1 cellular context compared by ENCODE assay signal in the genomic region with DNA sequence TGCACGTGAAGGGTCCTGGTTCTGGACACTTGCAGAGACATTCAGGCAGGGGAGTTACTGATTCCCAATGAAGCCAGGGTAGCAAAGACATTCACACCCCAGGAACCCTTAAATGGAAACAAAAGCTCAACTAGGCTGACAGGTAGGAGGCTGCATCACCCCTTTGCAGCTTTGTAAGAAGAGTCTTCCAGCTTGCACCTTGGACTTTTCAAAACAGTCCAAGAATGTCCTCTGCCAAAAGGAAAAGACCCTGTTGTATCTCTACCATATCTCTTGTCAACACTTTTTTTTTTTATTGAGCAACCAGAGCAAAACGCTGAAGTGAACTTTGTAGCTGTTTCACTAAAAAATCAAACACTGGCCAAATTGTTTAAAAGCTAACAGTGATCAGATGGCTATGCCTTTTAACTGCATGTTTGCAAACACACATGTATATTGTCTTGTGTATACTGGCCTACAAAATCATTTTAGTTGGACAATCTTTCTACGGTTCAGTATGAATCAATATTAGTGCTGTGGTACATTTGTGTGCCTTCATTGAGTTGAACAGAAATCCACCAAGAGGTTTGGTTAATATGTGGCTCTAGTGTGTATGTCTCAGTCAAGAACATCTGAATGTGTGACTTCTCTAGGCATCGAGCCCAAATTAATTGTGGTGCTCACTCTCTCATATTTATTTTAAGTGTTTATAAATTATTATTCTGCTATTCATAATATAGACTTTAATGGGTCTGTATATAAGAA.
A peak's percentile ranks its signal among the peaks of the same experiment; 100 is the strongest.
TF ChIP-seq lines count a peak whose summit lies in the region.

No MANE protein-coding gene starts in this region.

TF ChIP-seq in HepG2, 621 proteins besides CTCF, POLR2A, EP300 and RAD21 (continued from another document and continues in another):
- TF ChIP-seq NONO (IDR thresholded peaks at IDR 0.05) = no peak
- peak; percentile 72 for TF ChIP-seq NONO (CRISPR knock-in tag; conservative IDR thresholded peaks at IDR 0.05)
- no peak for TF ChIP-seq DNMT1 (CRISPR knock-in tag; IDR thresholded peaks at IDR 0.05)
- TF ChIP-seq, protein P1, sequence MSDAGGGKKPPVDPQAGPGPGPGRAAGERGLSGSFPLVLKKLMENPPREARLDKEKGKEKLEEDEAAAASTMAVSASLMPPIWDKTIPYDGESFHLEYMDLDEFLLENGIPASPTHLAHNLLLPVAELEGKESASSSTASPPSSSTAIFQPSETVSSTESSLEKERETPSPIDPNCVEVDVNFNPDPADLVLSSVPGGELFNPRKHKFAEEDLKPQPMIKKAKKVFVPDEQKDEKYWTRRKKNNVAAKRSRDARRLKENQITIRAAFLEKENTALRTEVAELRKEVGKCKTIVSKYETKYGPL (CRISPR knock-in tag; IDR thresholded peaks at IDR 0.05) = no peak
- peak; percentile 56 for TF ChIP-seq SKI (IDR thresholded peaks at IDR 0.05; ENCODE audit: partially characterized antibody)
- TF ChIP-seq, protein P2, sequence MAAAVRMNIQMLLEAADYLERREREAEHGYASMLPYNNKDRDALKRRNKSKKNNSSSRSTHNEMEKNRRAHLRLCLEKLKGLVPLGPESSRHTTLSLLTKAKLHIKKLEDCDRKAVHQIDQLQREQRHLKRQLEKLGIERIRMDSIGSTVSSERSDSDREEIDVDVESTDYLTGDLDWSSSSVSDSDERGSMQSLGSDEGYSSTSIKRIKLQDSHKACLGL (CRISPR knock-in tag; IDR thresholded peaks at IDR 0.05) = no peak
- TF ChIP-seq, protein P3, sequence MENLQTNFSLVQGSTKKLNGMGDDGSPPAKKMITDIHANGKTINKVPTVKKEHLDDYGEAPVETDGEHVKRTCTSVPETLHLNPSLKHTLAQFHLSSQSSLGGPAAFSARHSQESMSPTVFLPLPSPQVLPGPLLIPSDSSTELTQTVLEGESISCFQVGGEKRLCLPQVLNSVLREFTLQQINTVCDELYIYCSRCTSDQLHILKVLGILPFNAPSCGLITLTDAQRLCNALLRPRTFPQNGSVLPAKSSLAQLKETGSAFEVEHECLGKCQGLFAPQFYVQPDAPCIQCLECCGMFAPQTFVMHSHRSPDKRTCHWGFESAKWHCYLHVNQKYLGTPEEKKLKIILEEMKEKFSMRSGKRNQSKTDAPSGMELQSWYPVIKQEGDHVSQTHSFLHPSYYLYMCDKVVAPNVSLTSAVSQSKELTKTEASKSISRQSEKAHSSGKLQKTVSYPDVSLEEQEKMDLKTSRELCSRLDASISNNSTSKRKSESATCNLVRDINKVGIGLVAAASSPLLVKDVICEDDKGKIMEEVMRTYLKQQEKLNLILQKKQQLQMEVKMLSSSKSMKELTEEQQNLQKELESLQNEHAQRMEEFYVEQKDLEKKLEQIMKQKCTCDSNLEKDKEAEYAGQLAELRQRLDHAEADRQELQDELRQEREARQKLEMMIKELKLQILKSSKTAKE (CRISPR knock-in tag; IDR thresholded peaks at IDR 0.05; ENCODE audit: borderline replicate concordance) = peak; percentile 75
- TF ChIP-seq SOX5 (CRISPR knock-in tag; IDR thresholded peaks at IDR 0.05; ENCODE audit: borderline replicate concordance) = peak; percentile 88
- peak; percentile 90 for TF ChIP-seq HDAC2 (CRISPR knock-in tag; IDR thresholded peaks at IDR 0.05)
- TF ChIP-seq HDAC1 (CRISPR knock-in tag; IDR thresholded peaks at IDR 0.05) = peak; percentile 82
- TF ChIP-seq, protein P4, sequence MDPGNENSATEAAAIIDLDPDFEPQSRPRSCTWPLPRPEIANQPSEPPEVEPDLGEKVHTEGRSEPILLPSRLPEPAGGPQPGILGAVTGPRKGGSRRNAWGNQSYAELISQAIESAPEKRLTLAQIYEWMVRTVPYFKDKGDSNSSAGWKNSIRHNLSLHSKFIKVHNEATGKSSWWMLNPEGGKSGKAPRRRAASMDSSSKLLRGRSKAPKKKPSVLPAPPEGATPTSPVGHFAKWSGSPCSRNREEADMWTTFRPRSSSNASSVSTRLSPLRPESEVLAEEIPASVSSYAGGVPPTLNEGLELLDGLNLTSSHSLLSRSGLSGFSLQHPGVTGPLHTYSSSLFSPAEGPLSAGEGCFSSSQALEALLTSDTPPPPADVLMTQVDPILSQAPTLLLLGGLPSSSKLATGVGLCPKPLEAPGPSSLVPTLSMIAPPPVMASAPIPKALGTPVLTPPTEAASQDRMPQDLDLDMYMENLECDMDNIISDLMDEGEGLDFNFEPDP (CRISPR knock-in tag; conservative IDR thresholded peaks at IDR 0.05) = no peak
- TF ChIP-seq SP1 (IDR thresholded peaks at IDR 0.05) = no peak
- no peak for TF ChIP-seq SP1 (CRISPR knock-in tag; IDR thresholded peaks at IDR 0.05)
- TF ChIP-seq ZNF577 (CRISPR knock-in tag; IDR thresholded peaks at IDR 0.05; ENCODE audit: borderline replicate concordance, low read depth) = no peak
- no peak for TF ChIP-seq MAFG (CRISPR knock-in tag; IDR thresholded peaks at IDR 0.05)
- TF ChIP-seq NR3C1 (CRISPR knock-in tag; IDR thresholded peaks at IDR 0.05) = no peak
- peak; percentile 51 for TF ChIP-seq ONECUT2 (CRISPR knock-in tag; IDR thresholded peaks at IDR 0.05)
- peak; percentile 70 for TF ChIP-seq ATF1 (CRISPR knock-in tag; IDR thresholded peaks at IDR 0.05)
- TF ChIP-seq BCL6 (CRISPR knock-in tag; IDR thresholded peaks at IDR 0.05) = peak; percentile 89
- no peak for TF ChIP-seq THYN1 (CRISPR knock-in tag; IDR thresholded peaks at IDR 0.05; ENCODE audit: borderline replicate concordance, low read depth)
- TF ChIP-seq ZNF567 (CRISPR knock-in tag; IDR thresholded peaks at IDR 0.05; ENCODE audit: borderline replicate concordance) = no peak
- no peak for TF ChIP-seq ZNF350 (CRISPR knock-in tag; IDR thresholded peaks at IDR 0.05; ENCODE audit: borderline replicate concordance, low read depth)
- TF ChIP-seq ZKSCAN8 (CRISPR knock-in tag; IDR thresholded peaks at IDR 0.05; ENCODE audit: borderline replicate concordance) = 0 out of 2 replicates have a peak, but pooled peaks have one; percentile 74
- TF ChIP-seq ZNF737 (CRISPR knock-in tag; IDR thresholded peaks at IDR 0.05; ENCODE audit: borderline replicate concordance) = no peak
- no peak for TF ChIP-seq FLYWCH1 (CRISPR knock-in tag; IDR thresholded peaks at IDR 0.05)
- no peak for TF ChIP-seq ZIK1 (CRISPR knock-in tag; IDR thresholded peaks at IDR 0.05; ENCODE audit: borderline replicate concordance, low read depth)
- TF ChIP-seq, protein P5, sequence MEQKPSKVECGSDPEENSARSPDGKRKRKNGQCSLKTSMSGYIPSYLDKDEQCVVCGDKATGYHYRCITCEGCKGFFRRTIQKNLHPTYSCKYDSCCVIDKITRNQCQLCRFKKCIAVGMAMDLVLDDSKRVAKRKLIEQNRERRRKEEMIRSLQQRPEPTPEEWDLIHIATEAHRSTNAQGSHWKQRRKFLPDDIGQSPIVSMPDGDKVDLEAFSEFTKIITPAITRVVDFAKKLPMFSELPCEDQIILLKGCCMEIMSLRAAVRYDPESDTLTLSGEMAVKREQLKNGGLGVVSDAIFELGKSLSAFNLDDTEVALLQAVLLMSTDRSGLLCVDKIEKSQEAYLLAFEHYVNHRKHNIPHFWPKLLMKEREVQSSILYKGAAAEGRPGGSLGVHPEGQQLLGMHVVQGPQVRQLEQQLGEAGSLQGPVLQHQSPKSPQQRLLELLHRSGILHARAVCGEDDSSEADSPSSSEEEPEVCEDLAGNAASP (CRISPR knock-in tag; IDR thresholded peaks at IDR 0.05; ENCODE audit: borderline replicate concordance) = peak; percentile 75
- TF ChIP-seq, protein P6, sequence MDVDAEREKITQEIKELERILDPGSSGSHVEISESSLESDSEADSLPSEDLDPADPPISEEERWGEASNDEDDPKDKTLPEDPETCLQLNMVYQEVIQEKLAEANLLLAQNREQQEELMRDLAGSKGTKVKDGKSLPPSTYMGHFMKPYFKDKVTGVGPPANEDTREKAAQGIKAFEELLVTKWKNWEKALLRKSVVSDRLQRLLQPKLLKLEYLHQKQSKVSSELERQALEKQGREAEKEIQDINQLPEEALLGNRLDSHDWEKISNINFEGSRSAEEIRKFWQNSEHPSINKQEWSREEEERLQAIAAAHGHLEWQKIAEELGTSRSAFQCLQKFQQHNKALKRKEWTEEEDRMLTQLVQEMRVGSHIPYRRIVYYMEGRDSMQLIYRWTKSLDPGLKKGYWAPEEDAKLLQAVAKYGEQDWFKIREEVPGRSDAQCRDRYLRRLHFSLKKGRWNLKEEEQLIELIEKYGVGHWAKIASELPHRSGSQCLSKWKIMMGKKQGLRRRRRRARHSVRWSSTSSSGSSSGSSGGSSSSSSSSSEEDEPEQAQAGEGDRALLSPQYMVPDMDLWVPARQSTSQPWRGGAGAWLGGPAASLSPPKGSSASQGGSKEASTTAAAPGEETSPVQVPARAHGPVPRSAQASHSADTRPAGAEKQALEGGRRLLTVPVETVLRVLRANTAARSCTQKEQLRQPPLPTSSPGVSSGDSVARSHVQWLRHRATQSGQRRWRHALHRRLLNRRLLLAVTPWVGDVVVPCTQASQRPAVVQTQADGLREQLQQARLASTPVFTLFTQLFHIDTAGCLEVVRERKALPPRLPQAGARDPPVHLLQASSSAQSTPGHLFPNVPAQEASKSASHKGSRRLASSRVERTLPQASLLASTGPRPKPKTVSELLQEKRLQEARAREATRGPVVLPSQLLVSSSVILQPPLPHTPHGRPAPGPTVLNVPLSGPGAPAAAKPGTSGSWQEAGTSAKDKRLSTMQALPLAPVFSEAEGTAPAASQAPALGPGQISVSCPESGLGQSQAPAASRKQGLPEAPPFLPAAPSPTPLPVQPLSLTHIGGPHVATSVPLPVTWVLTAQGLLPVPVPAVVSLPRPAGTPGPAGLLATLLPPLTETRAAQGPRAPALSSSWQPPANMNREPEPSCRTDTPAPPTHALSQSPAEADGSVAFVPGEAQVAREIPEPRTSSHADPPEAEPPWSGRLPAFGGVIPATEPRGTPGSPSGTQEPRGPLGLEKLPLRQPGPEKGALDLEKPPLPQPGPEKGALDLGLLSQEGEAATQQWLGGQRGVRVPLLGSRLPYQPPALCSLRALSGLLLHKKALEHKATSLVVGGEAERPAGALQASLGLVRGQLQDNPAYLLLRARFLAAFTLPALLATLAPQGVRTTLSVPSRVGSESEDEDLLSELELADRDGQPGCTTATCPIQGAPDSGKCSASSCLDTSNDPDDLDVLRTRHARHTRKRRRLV (CRISPR knock-in tag; IDR thresholded peaks at IDR 0.05) = peak; percentile 50; the same call in 1 of the 2 replicates
- TF ChIP-seq ARNT2 (CRISPR knock-in tag; IDR thresholded peaks at IDR 0.05; ENCODE audit: low read depth) = no peak
- no peak for TF ChIP-seq ATAD3A (CRISPR knock-in tag; IDR thresholded peaks at IDR 0.05)
- TF ChIP-seq ERF (CRISPR knock-in tag; IDR thresholded peaks at IDR 0.05) = peak; percentile 33; the same call in 1 of the 2 replicates
- TF ChIP-seq HOXA7 (CRISPR knock-in tag; IDR thresholded peaks at IDR 0.05) = no peak
- TF ChIP-seq ZNF34 (CRISPR knock-in tag; IDR thresholded peaks at IDR 0.05; ENCODE audit: borderline replicate concordance) = no peak
- no peak for TF ChIP-seq ZNF776 (CRISPR knock-in tag; IDR thresholded peaks at IDR 0.05)
- TF ChIP-seq, protein P7, sequence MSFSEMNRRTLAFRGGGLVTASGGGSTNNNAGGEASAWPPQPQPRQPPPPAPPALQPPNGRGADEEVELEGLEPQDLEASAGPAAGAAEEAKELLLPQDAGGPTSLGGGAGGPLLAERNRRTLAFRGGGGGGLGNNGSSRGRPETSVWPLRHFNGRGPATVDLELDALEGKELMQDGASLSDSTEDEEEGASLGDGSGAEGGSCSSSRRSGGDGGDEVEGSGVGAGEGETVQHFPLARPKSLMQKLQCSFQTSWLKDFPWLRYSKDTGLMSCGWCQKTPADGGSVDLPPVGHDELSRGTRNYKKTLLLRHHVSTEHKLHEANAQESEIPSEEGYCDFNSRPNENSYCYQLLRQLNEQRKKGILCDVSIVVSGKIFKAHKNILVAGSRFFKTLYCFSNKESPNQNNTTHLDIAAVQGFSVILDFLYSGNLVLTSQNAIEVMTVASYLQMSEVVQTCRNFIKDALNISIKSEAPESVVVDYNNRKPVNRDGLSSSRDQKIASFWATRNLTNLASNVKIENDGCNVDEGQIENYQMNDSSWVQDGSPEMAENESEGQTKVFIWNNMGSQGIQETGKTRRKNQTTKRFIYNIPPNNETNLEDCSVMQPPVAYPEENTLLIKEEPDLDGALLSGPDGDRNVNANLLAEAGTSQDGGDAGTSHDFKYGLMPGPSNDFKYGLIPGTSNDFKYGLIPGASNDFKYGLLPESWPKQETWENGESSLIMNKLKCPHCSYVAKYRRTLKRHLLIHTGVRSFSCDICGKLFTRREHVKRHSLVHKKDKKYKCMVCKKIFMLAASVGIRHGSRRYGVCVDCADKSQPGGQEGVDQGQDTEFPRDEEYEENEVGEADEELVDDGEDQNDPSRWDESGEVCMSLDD (CRISPR knock-in tag; IDR thresholded peaks at IDR 0.05; ENCODE audit: borderline replicate concordance) = no peak
- peak; percentile 36; the same call in 1 of the 2 replicates for TF ChIP-seq JUNB (CRISPR knock-in tag; IDR thresholded peaks at IDR 0.05; ENCODE audit: borderline replicate concordance)
- TF ChIP-seq, protein P8, sequence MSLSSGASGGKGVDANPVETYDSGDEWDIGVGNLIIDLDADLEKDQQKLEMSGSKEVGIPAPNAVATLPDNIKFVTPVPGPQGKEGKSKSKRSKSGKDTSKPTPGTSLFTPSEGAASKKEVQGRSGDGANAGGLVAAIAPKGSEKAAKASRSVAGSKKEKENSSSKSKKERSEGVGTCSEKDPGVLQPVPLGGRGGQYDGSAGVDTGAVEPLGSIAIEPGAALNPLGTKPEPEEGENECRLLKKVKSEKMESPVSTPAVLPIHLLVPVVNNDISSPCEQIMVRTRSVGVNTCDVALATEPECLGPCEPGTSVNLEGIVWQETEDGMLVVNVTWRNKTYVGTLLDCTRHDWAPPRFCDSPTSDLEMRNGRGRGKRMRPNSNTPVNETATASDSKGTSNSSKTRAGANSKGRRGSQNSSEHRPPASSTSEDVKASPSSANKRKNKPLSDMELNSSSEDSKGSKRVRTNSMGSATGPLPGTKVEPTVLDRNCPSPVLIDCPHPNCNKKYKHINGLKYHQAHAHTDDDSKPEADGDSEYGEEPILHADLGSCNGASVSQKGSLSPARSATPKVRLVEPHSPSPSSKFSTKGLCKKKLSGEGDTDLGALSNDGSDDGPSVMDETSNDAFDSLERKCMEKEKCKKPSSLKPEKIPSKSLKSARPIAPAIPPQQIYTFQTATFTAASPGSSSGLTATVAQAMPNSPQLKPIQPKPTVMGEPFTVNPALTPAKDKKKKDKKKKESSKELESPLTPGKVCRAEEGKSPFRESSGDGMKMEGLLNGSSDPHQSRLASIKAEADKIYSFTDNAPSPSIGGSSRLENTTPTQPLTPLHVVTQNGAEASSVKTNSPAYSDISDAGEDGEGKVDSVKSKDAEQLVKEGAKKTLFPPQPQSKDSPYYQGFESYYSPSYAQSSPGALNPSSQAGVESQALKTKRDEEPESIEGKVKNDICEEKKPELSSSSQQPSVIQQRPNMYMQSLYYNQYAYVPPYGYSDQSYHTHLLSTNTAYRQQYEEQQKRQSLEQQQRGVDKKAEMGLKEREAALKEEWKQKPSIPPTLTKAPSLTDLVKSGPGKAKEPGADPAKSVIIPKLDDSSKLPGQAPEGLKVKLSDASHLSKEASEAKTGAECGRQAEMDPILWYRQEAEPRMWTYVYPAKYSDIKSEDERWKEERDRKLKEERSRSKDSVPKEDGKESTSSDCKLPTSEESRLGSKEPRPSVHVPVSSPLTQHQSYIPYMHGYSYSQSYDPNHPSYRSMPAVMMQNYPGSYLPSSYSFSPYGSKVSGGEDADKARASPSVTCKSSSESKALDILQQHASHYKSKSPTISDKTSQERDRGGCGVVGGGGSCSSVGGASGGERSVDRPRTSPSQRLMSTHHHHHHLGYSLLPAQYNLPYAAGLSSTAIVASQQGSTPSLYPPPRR (CRISPR knock-in tag; IDR thresholded peaks at IDR 0.05; ENCODE audit: borderline replicate concordance) = peak; percentile 91
- TF ChIP-seq FOXA3 (CRISPR knock-in tag; IDR thresholded peaks at IDR 0.05) = peak; percentile 96
